Comparison of ENCODE assay signal across 15 cellular contexts in the genomic region with DNA sequence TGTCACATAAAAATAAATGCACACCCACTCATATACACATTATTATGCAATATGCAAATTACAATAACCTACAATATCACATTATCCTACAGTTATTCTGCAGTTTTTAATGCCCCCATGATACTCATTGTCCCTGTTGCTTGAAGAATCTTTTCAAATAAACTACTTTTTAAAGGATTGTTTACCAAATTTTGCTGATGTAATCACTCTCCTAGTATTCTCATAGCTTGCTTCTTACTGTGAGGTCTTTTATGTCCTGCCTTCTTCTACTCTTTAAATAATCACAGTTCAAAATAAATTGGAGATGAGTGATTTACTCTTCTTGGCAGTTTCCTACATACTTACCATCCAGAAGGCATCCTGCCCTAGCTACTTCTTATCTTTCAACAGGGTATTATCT.
DNase-seq lines count a peak whose midpoint lies in the region; ATAC-seq, FAIRE-seq and TF ChIP-seq lines count a peak whose summit lies in the region.
"Had no signal": no experiment of that assay in that cellular context is flagged by ENCODE, and none has a peak within 500 bp of the region (broad histone marks: within the 10 kb centered on the region; RNA-seq: fewer than 3 reads in every experiment).

No MANE protein-coding gene starts in this region.

- H3K27me3 ChIP-seq in KMS-11 (ENCODE audit: insufficient read depth, low read depth), result no peaks in the 10 kb centered on the region

- H3K36me3 Mint-ChIP-seq in WTC11, result peaks cover 17% of the 10 kb centered on the region
- H3K36me3 Mint-ChIP-seq in natural killer cell treated with Interleukin-12 subunit alpha and Interleukin-12 subunit beta and Interleukin-15 and Interleukin-18, amount 100 ng/mL, for 72 hours, result peaks cover 11% of the 10 kb centered on the region
- H3K36me3 Mint-ChIP-seq: IgD-negative memory B cell had no signal

- H3K27ac Mint-ChIP-seq in WTC11, result peak overlapping the region; percentile 33; the same call in 1 of the 2 replicates
- H3K27ac Mint-ChIP-seq in natural killer cell treated with Interleukin-12 subunit alpha and Interleukin-12 subunit beta and Interleukin-15 and Interleukin-18, amount 100 ng/mL, for 72 hours, result peak overlapping the region; percentile 72 to 73
- H3K27ac Mint-ChIP-seq: B cell; CD4-positive, alpha-beta T cell; IgD-negative memory B cell had no signal

- no peak for TF ChIP-seq EP300 in A549 (IDR thresholded peaks at IDR 0.05)

- CTCF ChIA-PET in A549 (lab: Yijun Ruan, JAX), result no interaction called here
- CTCF ChIA-PET in WTC11 (lab: Charles Lee), result no interaction called here
- CTCF ChIA-PET in GM10248 (lab: Yijun Ruan, JAX), result interaction anchor here (2.1 kb wide), 1 partner anchor 10 kb away, joined by 5 read pairs; no protein-coding TSS in a partner anchor

- no peaks in the 10 kb centered on the region for H3K36me3 ChIP-seq in KMS-11 (ENCODE audit: insufficient read depth)

- no peaks in the 10 kb centered on the region for H3K79me2 ChIP-seq in KMS-11 (ENCODE audit: insufficient read depth, low read depth)

- no peak overlapping the region for H3K4me3 Mint-ChIP-seq in WTC11
- H3K4me3 Mint-ChIP-seq in natural killer cell treated with Interleukin-12 subunit alpha and Interleukin-12 subunit beta and Interleukin-15 and Interleukin-18, amount 100 ng/mL, for 72 hours, result peak overlapping the region; percentile 21
- H3K4me3 Mint-ChIP-seq: B cell; CD4-positive, alpha-beta T cell; IgD-negative memory B cell had no signal

- H3K9ac ChIP-seq in KMS-11, result no peak overlapping the region

- H2AFZ ChIP-seq in KMS-11 (ENCODE audit: low read depth), result no peak overlapping the region

- peaks cover 14% of the 10 kb centered on the region for H3K4me1 Mint-ChIP-seq in WTC11
- H3K4me1 Mint-ChIP-seq in natural killer cell treated with Interleukin-12 subunit alpha and Interleukin-12 subunit beta and Interleukin-15 and Interleukin-18, amount 100 ng/mL, for 72 hours (ENCODE audit: low read depth in 2 of 2), result peaks cover 17 to 48% of the 10 kb centered on the region in 2 donors

- POLR2A ChIA-PET in A549 (lab: Yijun Ruan, JAX), result no interaction called here
- POLR2A ChIA-PET in WTC11 (lab: Charles Lee), result no interaction called here
- POLR2A ChIA-PET in GM10248 (lab: Yijun Ruan, JAX), result no interaction called here

- H3K4me3 ChIP-seq in A549, result no peak overlapping the region
- H3K4me3 ChIP-seq in KMS-11 (IDR thresholded peaks at IDR 0.05; ENCODE audit: insufficient read depth, low read depth, low read length), result no peak overlapping the region

- FAIRE-seq in A549 (lab: Jason Lieb, UNC) (no peak), H54 (lab: Jason Lieb, UNC) (no peak)

- no peak for ATAC-seq in A549
- no peak for ATAC-seq in WTC11
- ATAC-seq in natural killer cell treated with Interleukin-12 subunit alpha and Interleukin-12 subunit beta and Interleukin-15 and Interleukin-18, amount 100 ng/mL, for 72 hours, result no peak
- ATAC-seq: HCT116 had no signal

- no peaks in the 10 kb centered on the region for H3K9me3 ChIP-seq in A549

- no peak for TF ChIP-seq RAD21 in A549 (conservative IDR thresholded peaks at IDR 0.05 in 1 of 2, IDR thresholded peaks at IDR 0.05 in 1 of 2)

- DNase-seq in A549 (ENCODE audit: low read depth in 1 of 2, low spot score in 1 of 2), result no peak
- no peak for DNase-seq in WTC11 (ENCODE audit: low spot score)
- no peak for DNase-seq in natural killer cell treated with Interleukin-12 subunit alpha and Interleukin-12 subunit beta and Interleukin-15 and Interleukin-18, amount 100 ng/mL, for 72 hours (ENCODE audit: low spot score)
- DNase-seq in GM10248 (ENCODE audit: extremely low spot score), result no peak
- no peak for DNase-seq in caudate nucleus (lab: John Stamatoyannopoulos, UW)
- no peak for DNase-seq in H54 (ENCODE audit: insufficient read length, low spot score)
- DNase-seq: C1 segment of cervical spinal cord; Calu3; CD4-positive, alpha-beta T cell; DND-41; GDM1 had no signal

- no peaks in the 10 kb centered on the region; the same call in 2 of the 3 replicates for H3K4me1 ChIP-seq in A549
- peaks cover 21% of the 10 kb centered on the region for H3K4me1 ChIP-seq in KMS-11 (ENCODE audit: low read depth, poor library complexity, severe bottlenecking)

- TF ChIP-seq POLR2A in A549 (IDR thresholded peaks at IDR 0.05; ENCODE audit: low read length) (no peak), H54 (IDR thresholded peaks at IDR 0.05; ENCODE audit: low read depth, low read length) (no peak)

- no peak overlapping the region for H3K4me2 ChIP-seq in A549
- H3K4me2 ChIP-seq in KMS-11, result 0 out of 2 replicates have a peak overlapping the region, but pooled peaks have one; percentile 6

- TF ChIP-seq CTCF in A549 (IDR thresholded peaks at IDR 0.05) (no peak), KMS-11 (conservative IDR thresholded peaks at IDR 0.05; ENCODE audit: low read depth, low read length) (no peak), WTC11 (IDR thresholded peaks at IDR 0.05) (no peak), GM10248 (IDR thresholded peaks at IDR 0.05; ENCODE audit: control extremely low read depth, extremely low read depth, low read depth, missing control alignments) (no peak)

- H4K20me1 ChIP-seq in KMS-11 (ENCODE audit: insufficient read depth), result no peaks in the 10 kb centered on the region

- H3K27me3 Mint-ChIP-seq in WTC11 (ENCODE audit: low read depth), result no peaks in the 10 kb centered on the region
- peaks cover 0 to 2% of the 10 kb centered on the region in 2 donors for H3K27me3 Mint-ChIP-seq in natural killer cell treated with Interleukin-12 subunit alpha and Interleukin-12 subunit beta and Interleukin-15 and Interleukin-18, amount 100 ng/mL, for 72 hours
- H3K27me3 Mint-ChIP-seq: CD4-positive, alpha-beta T cell had no signal

- H3K27ac ChIP-seq in A549, result no peak overlapping the region
- H3K27ac ChIP-seq in KMS-11, result no peak overlapping the region
- H3K27ac ChIP-seq in caudate nucleus (ENCODE audit: low read depth, low read length), result no peak overlapping the region

- H3K9me3 Mint-ChIP-seq in WTC11, result peaks cover 29% of the 10 kb centered on the region
- H3K9me3 Mint-ChIP-seq in natural killer cell treated with Interleukin-12 subunit alpha and Interleukin-12 subunit beta and Interleukin-15 and Interleukin-18, amount 100 ng/mL, for 72 hours, result peaks cover 3% of the 10 kb centered on the region

TF ChIP-seq in A549, 52 proteins besides CTCF, POLR2A, EP300 and RAD21:
- TF ChIP-seq HDAC2 (IDR thresholded peaks at IDR 0.05) (no peak), MAFK (IDR thresholded peaks at IDR 0.05; ENCODE audit: partially characterized antibody) (peak; percentile 75)

TF ChIP-seq in WTC11, 78 proteins besides CTCF, POLR2A, EP300 and RAD21:
- TF ChIP-seq, protein P1, sequence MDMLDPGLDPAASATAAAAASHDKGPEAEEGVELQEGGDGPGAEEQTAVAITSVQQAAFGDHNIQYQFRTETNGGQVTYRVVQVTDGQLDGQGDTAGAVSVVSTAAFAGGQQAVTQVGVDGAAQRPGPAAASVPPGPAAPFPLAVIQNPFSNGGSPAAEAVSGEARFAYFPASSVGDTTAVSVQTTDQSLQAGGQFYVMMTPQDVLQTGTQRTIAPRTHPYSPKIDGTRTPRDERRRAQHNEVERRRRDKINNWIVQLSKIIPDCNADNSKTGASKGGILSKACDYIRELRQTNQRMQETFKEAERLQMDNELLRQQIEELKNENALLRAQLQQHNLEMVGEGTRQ (CRISPR knock-in tag; IDR thresholded peaks at IDR 0.05), result no peak
- TF ChIP-seq, protein P2, sequence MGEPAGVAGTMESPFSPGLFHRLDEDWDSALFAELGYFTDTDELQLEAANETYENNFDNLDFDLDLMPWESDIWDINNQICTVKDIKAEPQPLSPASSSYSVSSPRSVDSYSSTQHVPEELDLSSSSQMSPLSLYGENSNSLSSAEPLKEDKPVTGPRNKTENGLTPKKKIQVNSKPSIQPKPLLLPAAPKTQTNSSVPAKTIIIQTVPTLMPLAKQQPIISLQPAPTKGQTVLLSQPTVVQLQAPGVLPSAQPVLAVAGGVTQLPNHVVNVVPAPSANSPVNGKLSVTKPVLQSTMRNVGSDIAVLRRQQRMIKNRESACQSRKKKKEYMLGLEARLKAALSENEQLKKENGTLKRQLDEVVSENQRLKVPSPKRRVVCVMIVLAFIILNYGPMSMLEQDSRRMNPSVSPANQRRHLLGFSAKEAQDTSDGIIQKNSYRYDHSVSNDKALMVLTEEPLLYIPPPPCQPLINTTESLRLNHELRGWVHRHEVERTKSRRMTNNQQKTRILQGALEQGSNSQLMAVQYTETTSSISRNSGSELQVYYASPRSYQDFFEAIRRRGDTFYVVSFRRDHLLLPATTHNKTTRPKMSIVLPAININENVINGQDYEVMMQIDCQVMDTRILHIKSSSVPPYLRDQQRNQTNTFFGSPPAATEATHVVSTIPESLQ (CRISPR knock-in tag; IDR thresholded peaks at IDR 0.05), result no peak
- no peak for TF ChIP-seq ZNF219 (CRISPR knock-in tag; IDR thresholded peaks at IDR 0.05; ENCODE audit: borderline replicate concordance)
- TF ChIP-seq, protein P3, sequence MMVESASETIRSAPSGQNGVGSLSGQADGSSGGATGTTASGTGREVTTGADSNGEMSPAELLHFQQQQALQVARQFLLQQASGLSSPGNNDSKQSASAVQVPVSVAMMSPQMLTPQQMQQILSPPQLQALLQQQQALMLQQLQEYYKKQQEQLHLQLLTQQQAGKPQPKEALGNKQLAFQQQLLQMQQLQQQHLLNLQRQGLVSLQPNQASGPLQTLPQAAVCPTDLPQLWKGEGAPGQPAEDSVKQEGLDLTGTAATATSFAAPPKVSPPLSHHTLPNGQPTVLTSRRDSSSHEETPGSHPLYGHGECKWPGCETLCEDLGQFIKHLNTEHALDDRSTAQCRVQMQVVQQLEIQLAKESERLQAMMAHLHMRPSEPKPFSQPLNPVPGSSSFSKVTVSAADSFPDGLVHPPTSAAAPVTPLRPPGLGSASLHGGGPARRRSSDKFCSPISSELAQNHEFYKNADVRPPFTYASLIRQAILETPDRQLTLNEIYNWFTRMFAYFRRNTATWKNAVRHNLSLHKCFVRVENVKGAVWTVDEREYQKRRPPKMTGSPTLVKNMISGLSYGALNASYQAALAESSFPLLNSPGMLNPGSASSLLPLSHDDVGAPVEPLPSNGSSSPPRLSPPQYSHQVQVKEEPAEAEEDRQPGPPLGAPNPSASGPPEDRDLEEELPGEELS (CRISPR knock-in tag; IDR thresholded peaks at IDR 0.05), result no peak
- TF ChIP-seq FOXP1 (CRISPR knock-in tag; IDR thresholded peaks at IDR 0.05; ENCODE audit: borderline replicate concordance), result no peak
- no peak for TF ChIP-seq HMGA2 (CRISPR knock-in tag; IDR thresholded peaks at IDR 0.05)
- no peak for TF ChIP-seq FOXJ3 (CRISPR knock-in tag; IDR thresholded peaks at IDR 0.05; ENCODE audit: borderline replicate concordance)
- TF ChIP-seq JUN (CRISPR knock-in tag; IDR thresholded peaks at IDR 0.05), result no peak
- TF ChIP-seq, protein P4, sequence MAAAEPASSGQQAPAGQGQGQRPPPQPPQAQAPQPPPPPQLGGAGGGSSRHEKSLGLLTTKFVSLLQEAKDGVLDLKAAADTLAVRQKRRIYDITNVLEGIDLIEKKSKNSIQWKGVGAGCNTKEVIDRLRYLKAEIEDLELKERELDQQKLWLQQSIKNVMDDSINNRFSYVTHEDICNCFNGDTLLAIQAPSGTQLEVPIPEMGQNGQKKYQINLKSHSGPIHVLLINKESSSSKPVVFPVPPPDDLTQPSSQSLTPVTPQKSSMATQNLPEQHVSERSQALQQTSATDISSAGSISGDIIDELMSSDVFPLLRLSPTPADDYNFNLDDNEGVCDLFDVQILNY (CRISPR knock-in tag; IDR thresholded peaks at IDR 0.05), result no peak
- no peak for TF ChIP-seq SMAD4 (CRISPR knock-in tag; IDR thresholded peaks at IDR 0.05)
